ENCODE assay signal across 28 cellular contexts in genomic region chr18:24570716-24571115, GRCh38.
"Had no signal": no experiment of that assay in that cellular context is flagged by ENCODE, and none has a peak within 500 bp of the region (broad histone marks: within the 10 kb centered on the region; RNA-seq: fewer than 3 reads in every experiment).

No MANE protein-coding gene starts in this region.

- H3K27ac ChIP-seq: adrenal gland, body of pancreas, colonic mucosa, epithelial cell of prostate, foreskin keratinocyte, WERI-Rb-1 had no signal

- DNase-seq: activated B cell treated with CpG ODN at 0.5 μM for 24 hours; activated CD4-positive, alpha-beta memory T cell treated with anti-CD3 and anti-CD28 coated beads for 36 hours; activated CD4-positive, alpha-beta T cell treated with anti-CD3 and anti-CD28 coated beads, Interleukin-2, amount 10 ng/mL, durations not matched to agents 24 days and 14 days; activated CD8-positive, alpha-beta memory T cell treated with anti-CD3 and anti-CD28 coated beads, Interleukin-2, amount 10 ng/mL, durations not matched to agents 7 days and 5 days; activated CD8-positive, alpha-beta memory T cell treated with anti-CD3 and anti-CD28 coated beads, Interleukin-2, amount 50 U/mL, for 4 hours; activated CD8-positive, alpha-beta T cell treated with anti-CD3 and anti-CD28 coated beads, Interleukin-2, amount 10 ng/mL, durations not matched to agents 7 days and 5 days; activated effector memory CD4-positive, alpha-beta T cell treated with anti-CD3 and anti-CD28 coated beads, Interleukin-2, amount 50 U/mL, for 16 hours; activated naive CD4-positive, alpha-beta T cell treated with anti-CD3 and anti-CD28 coated beads for 36 hours; activated naive CD8-positive, alpha-beta T cell treated with anti-CD3 and anti-CD28 coated beads for 36 hours; activated naive CD8-positive, alpha-beta T cell treated with anti-CD3 and anti-CD28 coated beads, Interleukin-2, amount 50 U/mL, for 24 hours; activated T-cell treated with anti-CD3 and anti-CD28 coated beads, Interleukin-2, amount 50 U/mL, for 1 hour; activated T-cell treated with anti-CD3 and anti-CD28 coated beads, Interleukin-2, amount 50 U/mL, for 48 hours; adrenal gland; amygdala; aorta; body of pancreas; central memory CD4-positive, alpha-beta T cell; cerebellar nuclear complex; colonic mucosa; effector CD8-positive, alpha-beta T cell; foreskin keratinocyte; head of caudate nucleus; T-helper 1 cell; T-helper 17 cell; T1000; WERI-Rb-1 had no signal

- H3K27me3 ChIP-seq: body of pancreas, colonic mucosa, foreskin keratinocyte had no signal

- ATAC-seq: activated CD4-positive, CD25-positive, alpha-beta regulatory T cell treated with anti-CD3 and anti-CD28 coated beads, Interleukin-2, amount 50 U/mL, for 24 hours; activated CD8-positive, alpha-beta memory T cell treated with anti-CD3 and anti-CD28 coated beads, Interleukin-2, amount 10 ng/mL, durations not matched to agents 7 days and 5 days; activated CD8-positive, alpha-beta T cell treated with anti-CD3 and anti-CD28 coated beads, Interleukin-2, amount 10 ng/mL, durations not matched to agents 7 days and 5 days; activated naive CD8-positive, alpha-beta T cell treated with anti-CD3 and anti-CD28 coated beads, Interleukin-2, amount 50 U/mL, for 24 hours; body of pancreas; foreskin keratinocyte; T-helper 17 cell had no signal

- H3K4me1 ChIP-seq: adrenal gland, body of pancreas, colonic mucosa had no signal

- H3K36me3 ChIP-seq: adrenal gland, colonic mucosa, WERI-Rb-1 had no signal

- H3K4me3 ChIP-seq: adrenal gland, body of pancreas, colonic mucosa had no signal

- H3K9me3 ChIP-seq: adrenal gland, colonic mucosa had no signal
